ENCODE assay signal across 1 cellular context in the genomic region with DNA sequence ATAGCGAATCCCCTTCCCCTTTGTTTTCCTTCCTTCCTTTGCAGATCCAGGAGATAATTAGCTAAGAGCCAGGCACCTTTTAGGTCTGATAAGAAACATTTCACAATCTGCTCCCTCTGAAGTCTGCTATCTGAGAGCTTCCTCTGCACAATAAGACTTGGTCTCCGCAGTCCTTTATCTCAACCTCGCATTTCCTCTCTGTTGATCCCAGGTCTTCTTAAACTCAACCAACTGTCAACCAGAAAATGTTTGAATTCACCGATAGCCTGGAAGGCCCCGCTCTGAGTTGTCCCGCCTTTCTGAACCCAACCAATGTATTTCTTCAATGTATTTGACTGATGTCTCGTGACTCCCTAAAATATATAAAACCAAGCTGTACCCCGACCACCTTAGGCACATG.
TF ChIP-seq lines count a peak whose summit lies in the region.

No MANE protein-coding gene starts in this region.

TF ChIP-seq in K562, 482 proteins besides CTCF, POLR2A, EP300 and RAD21 (continued from another document and continues in another):
- TF ChIP-seq, protein P1, sequence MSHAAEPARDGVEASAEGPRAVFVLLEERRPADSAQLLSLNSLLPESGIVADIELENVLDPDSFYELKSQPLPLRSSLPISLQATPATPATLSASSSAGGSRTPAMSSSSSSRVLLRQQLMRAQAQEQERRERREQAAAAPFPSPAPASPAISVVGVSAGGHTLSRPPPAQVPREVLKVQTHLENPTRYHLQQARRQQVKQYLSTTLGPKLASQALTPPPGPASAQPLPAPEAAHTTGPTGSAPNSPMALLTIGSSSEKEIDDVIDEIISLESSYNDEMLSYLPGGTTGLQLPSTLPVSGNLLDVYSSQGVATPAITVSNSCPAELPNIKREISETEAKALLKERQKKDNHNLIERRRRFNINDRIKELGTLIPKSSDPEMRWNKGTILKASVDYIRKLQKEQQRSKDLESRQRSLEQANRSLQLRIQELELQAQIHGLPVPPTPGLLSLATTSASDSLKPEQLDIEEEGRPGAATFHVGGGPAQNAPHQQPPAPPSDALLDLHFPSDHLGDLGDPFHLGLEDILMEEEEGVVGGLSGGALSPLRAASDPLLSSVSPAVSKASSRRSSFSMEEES (CRISPR knock-in tag; IDR thresholded peaks at IDR 0.05), result peak; percentile 79
- no peak for TF ChIP-seq ZNF778 (CRISPR knock-in tag; IDR thresholded peaks at IDR 0.05)
- TF ChIP-seq, protein P2, sequence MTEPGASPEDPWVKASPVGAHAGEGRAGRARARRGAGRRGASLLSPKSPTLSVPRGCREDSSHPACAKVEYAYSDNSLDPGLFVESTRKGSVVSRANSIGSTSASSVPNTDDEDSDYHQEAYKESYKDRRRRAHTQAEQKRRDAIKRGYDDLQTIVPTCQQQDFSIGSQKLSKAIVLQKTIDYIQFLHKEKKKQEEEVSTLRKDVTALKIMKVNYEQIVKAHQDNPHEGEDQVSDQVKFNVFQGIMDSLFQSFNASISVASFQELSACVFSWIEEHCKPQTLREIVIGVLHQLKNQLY (CRISPR knock-in tag; conservative IDR thresholded peaks at IDR 0.05), result no peak
- no peak for TF ChIP-seq ZKSCAN8 (CRISPR knock-in tag; IDR thresholded peaks at IDR 0.05)
- TF ChIP-seq VEZF1 (CRISPR knock-in tag; IDR thresholded peaks at IDR 0.05), result no peak; the same call in 1 of the 2 replicates
- TF ChIP-seq HNRNPUL1 (IDR thresholded peaks at IDR 0.05; ENCODE audit: low read length), result no peak
- no peak for TF ChIP-seq DLX4 (CRISPR knock-in tag; IDR thresholded peaks at IDR 0.05)
- no peak for TF ChIP-seq PCBP1 (IDR thresholded peaks at IDR 0.05; ENCODE audit: low read depth, low read length, poor library complexity, severe bottlenecking)
- TF ChIP-seq ZNF561 (CRISPR knock-in tag; conservative IDR thresholded peaks at IDR 0.05), result no peak
- no peak for TF ChIP-seq NFE2 (IDR thresholded peaks at IDR 0.05; ENCODE audit: low read depth)
- TF ChIP-seq, protein P3, sequence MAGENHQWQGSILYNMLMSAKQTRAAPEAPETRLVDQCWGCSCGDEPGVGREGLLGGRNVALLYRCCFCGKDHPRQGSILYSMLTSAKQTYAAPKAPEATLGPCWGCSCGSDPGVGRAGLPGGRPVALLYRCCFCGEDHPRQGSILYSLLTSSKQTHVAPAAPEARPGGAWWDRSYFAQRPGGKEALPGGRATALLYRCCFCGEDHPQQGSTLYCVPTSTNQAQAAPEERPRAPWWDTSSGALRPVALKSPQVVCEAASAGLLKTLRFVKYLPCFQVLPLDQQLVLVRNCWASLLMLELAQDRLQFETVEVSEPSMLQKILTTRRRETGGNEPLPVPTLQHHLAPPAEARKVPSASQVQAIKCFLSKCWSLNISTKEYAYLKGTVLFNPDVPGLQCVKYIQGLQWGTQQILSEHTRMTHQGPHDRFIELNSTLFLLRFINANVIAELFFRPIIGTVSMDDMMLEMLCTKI (IDR thresholded peaks at IDR 0.05; ENCODE audit: partially characterized antibody), result no peak
- no peak for TF ChIP-seq RUNX1 (IDR thresholded peaks at IDR 0.05; ENCODE audit: low read depth)
- peak; percentile 49; the same call in 1 of the 2 replicates for TF ChIP-seq ZBTB2 (IDR thresholded peaks at IDR 0.05)
- TF ChIP-seq KAT2B (IDR thresholded peaks at IDR 0.05; ENCODE audit: low read depth, low read length), result no peak
- TF ChIP-seq TEAD2 (tag; IDR thresholded peaks at IDR 0.05), result no peak
- TF ChIP-seq TSHZ1 (CRISPR knock-in tag; IDR thresholded peaks at IDR 0.05), result no peak
- TF ChIP-seq PTTG1 (tag; IDR thresholded peaks at IDR 0.05; ENCODE audit: low read depth), result no peak
- TF ChIP-seq BCOR (IDR thresholded peaks at IDR 0.05), result peak; percentile 86; the same call in 1 of the 2 replicates
- no peak for TF ChIP-seq POLR2G (IDR thresholded peaks at IDR 0.05; ENCODE audit: low read depth, low read length)
- no peak for TF ChIP-seq RBM14 (IDR thresholded peaks at IDR 0.05; ENCODE audit: borderline replicate concordance, insufficient read depth, low read depth, low read length)
- no peak for TF ChIP-seq ZNF146 (CRISPR knock-in tag; IDR thresholded peaks at IDR 0.05; ENCODE audit: unreplicated experiment)
- peak; percentile 96 for TF ChIP-seq CC2D1A (IDR thresholded peaks at IDR 0.05)
- no peak for TF ChIP-seq FOS (IDR thresholded peaks at IDR 0.05; ENCODE audit: extremely low read depth, insufficient read length)
- no peak for TF ChIP-seq RBBP5 (IDR thresholded peaks at IDR 0.05; ENCODE audit: borderline replicate concordance, insufficient read depth, low read length, poor library complexity, severe bottlenecking)
- TF ChIP-seq ZNF695 (CRISPR knock-in tag; IDR thresholded peaks at IDR 0.05), result no peak
- TF ChIP-seq YY1 (IDR thresholded peaks at IDR 0.05; ENCODE audit: borderline replicate concordance in 1 of 3, control insufficient read depth in 1 of 3, extremely low read depth in 1 of 3, insufficient read depth in 3 of 3, insufficient read length in 1 of 3, insufficient replicate concordance in 2 of 3, low read depth in 1 of 3, low read length in 2 of 3), result no peak
- no peak for TF ChIP-seq SNAPC5 (CRISPR knock-in tag; IDR thresholded peaks at IDR 0.05)
- no peak for TF ChIP-seq ZBTB33 (CRISPR knock-in tag; IDR thresholded peaks at IDR 0.05)
- no peak for TF ChIP-seq ZNF655 (CRISPR knock-in tag; IDR thresholded peaks at IDR 0.05)
- TF ChIP-seq MCM5 (IDR thresholded peaks at IDR 0.05; ENCODE audit: low read depth), result no peak
- TF ChIP-seq TRIM24 (IDR thresholded peaks at IDR 0.05), result peak; percentile 98
- TF ChIP-seq, protein P4, sequence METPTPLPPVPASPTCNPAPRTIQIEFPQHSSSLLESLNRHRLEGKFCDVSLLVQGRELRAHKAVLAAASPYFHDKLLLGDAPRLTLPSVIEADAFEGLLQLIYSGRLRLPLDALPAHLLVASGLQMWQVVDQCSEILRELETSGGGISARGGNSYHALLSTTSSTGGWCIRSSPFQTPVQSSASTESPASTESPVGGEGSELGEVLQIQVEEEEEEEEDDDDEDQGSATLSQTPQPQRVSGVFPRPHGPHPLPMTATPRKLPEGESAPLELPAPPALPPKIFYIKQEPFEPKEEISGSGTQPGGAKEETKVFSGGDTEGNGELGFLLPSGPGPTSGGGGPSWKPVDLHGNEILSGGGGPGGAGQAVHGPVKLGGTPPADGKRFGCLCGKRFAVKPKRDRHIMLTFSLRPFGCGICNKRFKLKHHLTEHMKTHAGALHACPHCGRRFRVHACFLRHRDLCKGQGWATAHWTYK (CRISPR knock-in tag; IDR thresholded peaks at IDR 0.05), result no peak
- TF ChIP-seq STAT5A (IDR thresholded peaks at IDR 0.05; ENCODE audit: borderline replicate concordance, low read length), result peak; percentile 90
- TF ChIP-seq MYNN (IDR thresholded peaks at IDR 0.05), result no peak
- TF ChIP-seq MYNN (CRISPR knock-in tag; IDR thresholded peaks at IDR 0.05), result no peak
- no peak for TF ChIP-seq SNIP1 (IDR thresholded peaks at IDR 0.05; ENCODE audit: low read depth)
- TF ChIP-seq KAT8 (IDR thresholded peaks at IDR 0.05; ENCODE audit: low read depth), result no peak
- TF ChIP-seq, protein P5, sequence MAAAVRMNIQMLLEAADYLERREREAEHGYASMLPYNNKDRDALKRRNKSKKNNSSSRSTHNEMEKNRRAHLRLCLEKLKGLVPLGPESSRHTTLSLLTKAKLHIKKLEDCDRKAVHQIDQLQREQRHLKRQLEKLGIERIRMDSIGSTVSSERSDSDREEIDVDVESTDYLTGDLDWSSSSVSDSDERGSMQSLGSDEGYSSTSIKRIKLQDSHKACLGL (CRISPR knock-in tag; IDR thresholded peaks at IDR 0.05; ENCODE audit: borderline replicate concordance, poor library complexity, severe bottlenecking), result no peak
- TF ChIP-seq TRIM28 (IDR thresholded peaks at IDR 0.05), result no peak
- TF ChIP-seq NCOR1 (IDR thresholded peaks at IDR 0.05), result peak; percentile 95
- no peak for TF ChIP-seq ZNF766 (CRISPR knock-in tag; conservative IDR thresholded peaks at IDR 0.05)
